Comparison of ENCODE assay signal across 10 cellular contexts in genomic region chr1:116360435-116361173, GRCh38. TPM values are rescaled to one million over a fixed set of nuclear protein-coding genes. Genes with fewer than 3 reads are reported as not detected.
DNase-seq lines count a peak whose midpoint lies in the region; ATAC-seq and TF ChIP-seq lines count a peak whose summit lies in the region.
"Had no signal": no experiment of that assay in that cellular context is flagged by ENCODE, and none has a peak within 500 bp of the region (broad histone marks: within the 10 kb centered on the region; RNA-seq: fewer than 3 reads in every experiment).

No MANE protein-coding gene starts in this region.

- no peaks in the 10 kb centered on the region for H3F3A ChIP-seq in PC-3 (ENCODE audit: low read length, unreplicated experiment)

- H3K56ac ChIP-seq in H9 (ENCODE audit: insufficient read length, low read depth, low read length) = no peak overlapping the region

- no peak overlapping the region for H3K4me2 ChIP-seq in PC-3 (ENCODE audit: low read length)
- H3K4me2 ChIP-seq in H9 (ENCODE audit: insufficient read depth, insufficient read length, low read length) = no peak overlapping the region

- intact Hi-C loops in activated CD8-positive, alpha-beta T cell treated with anti-CD3 and anti-CD28 coated beads for 36 hours (cut with micrococcal nuclease) = loop anchor here (5.0 kb wide), 1 partner anchor 127 kb away; no protein-coding TSS in a partner anchor
- intact Hi-C loops in PC-3 (cut with micrococcal nuclease) (loop anchor here (1.0 to 5.0 kb wide), 2 partner anchors 125 to 208 kb away; no protein-coding TSS in a partner anchor), testis (cut with DNase I; ENCODE audit: low total_unique reads) (no loop called here)

- no peaks in the 10 kb centered on the region for H4K20me1 ChIP-seq in PC-3 (ENCODE audit: low read length)
- no peaks in the 10 kb centered on the region for H4K20me1 ChIP-seq in H9 (ENCODE audit: control insufficient read depth, insufficient read depth, insufficient read length)

- H3K4me1 ChIP-seq in PC-3 (ENCODE audit: insufficient read depth, low read length) (peaks cover 43% of the 10 kb centered on the region), testis (no peaks in the 10 kb centered on the region), H9 (ENCODE audit: insufficient read depth, low read length) (no peaks in the 10 kb centered on the region)

- no peak overlapping the region for H3T11ph ChIP-seq in H9 (ENCODE audit: low read length)

- H3K79me2 ChIP-seq in PC-3 (ENCODE audit: low read length) (no peaks in the 10 kb centered on the region), H9 (ENCODE audit: insufficient read depth, low read length) (no peaks in the 10 kb centered on the region)

- TF ChIP-seq POLR2A in testis (IDR thresholded peaks at IDR 0.05) = no peak

- H4K91ac ChIP-seq in H9 (ENCODE audit: insufficient read length, low read depth, low read length) = no peak overlapping the region

- no peaks in the 10 kb centered on the region for H3K27me3 Mint-ChIP-seq in activated CD8-positive, alpha-beta T cell treated with anti-CD3 and anti-CD28 coated beads for 36 hours
- peaks cover 12% of the 10 kb centered on the region for H3K27me3 Mint-ChIP-seq in activated CD8-positive, alpha-beta T cell treated with anti-CD3 and anti-CD28 coated beads, Interleukin-2, amount 10 ng/mL, durations not matched to agents 7 days and 5 days (ENCODE audit: low read depth)
- peaks cover 5% of the 10 kb centered on the region for H3K27me3 Mint-ChIP-seq in H9 (ENCODE audit: low read depth)

- no peak overlapping the region for H3K4me3 Mint-ChIP-seq in activated CD8-positive, alpha-beta T cell treated with anti-CD3 and anti-CD28 coated beads for 36 hours
- H3K4me3 Mint-ChIP-seq in activated CD8-positive, alpha-beta T cell treated with anti-CD3 and anti-CD28 coated beads, Interleukin-2, amount 10 ng/mL, durations not matched to agents 7 days and 5 days = no peak overlapping the region
- no peak overlapping the region for H3K4me3 Mint-ChIP-seq in H9

- peak; percentile 50 for TF ChIP-seq CTCF in activated CD8-positive, alpha-beta T cell treated with anti-CD3 and anti-CD28 coated beads for 36 hours (IDR thresholded peaks at IDR 0.05)
- TF ChIP-seq CTCF in PC-3 (conservative IDR thresholded peaks at IDR 0.05; ENCODE audit: low read depth, low read length) (peak; percentile 56), fibroblast of pulmonary artery (IDR thresholded peaks at IDR 0.05; ENCODE audit: low read length, missing control alignments) (peak; percentile 37), testis (IDR thresholded peaks at IDR 0.05) (peak in 2 of 3 experiments; percentile 25 to 35), H9 (conservative IDR thresholded peaks at IDR 0.05) (no peak)

- H3K27ac Mint-ChIP-seq in activated CD8-positive, alpha-beta T cell treated with anti-CD3 and anti-CD28 coated beads for 36 hours = no peak overlapping the region
- H3K27ac Mint-ChIP-seq in activated CD8-positive, alpha-beta T cell treated with anti-CD3 and anti-CD28 coated beads, Interleukin-2, amount 10 ng/mL, durations not matched to agents 7 days and 5 days = no peak overlapping the region
- H3K27ac Mint-ChIP-seq in H9 = no peak overlapping the region

- no peak overlapping the region for H3K23ac ChIP-seq in H9 (ENCODE audit: insufficient read length, low read depth, low read length)

- no peak overlapping the region for H2AK5ac ChIP-seq in H9 (ENCODE audit: insufficient read length, low read length)

- H3K27ac ChIP-seq in PC-3 (ENCODE audit: low read length) (no peak overlapping the region), testis (peak overlapping the region in 1 of 2 donors; percentile 26), H9 (ENCODE audit: insufficient read length, low read depth, low read length) (no peak overlapping the region)
- H3K27ac ChIP-seq: WERI-Rb-1 had no signal

- H3K18ac ChIP-seq in H9 (ENCODE audit: insufficient read length, low read depth, low read length) = no peak overlapping the region

- H2BK15ac ChIP-seq in H9 (ENCODE audit: low read depth, low read length) = no peak overlapping the region

- H3K4me1 Mint-ChIP-seq in activated CD8-positive, alpha-beta T cell treated with anti-CD3 and anti-CD28 coated beads for 36 hours (ENCODE audit: low read depth) = peaks cover 9% of the 10 kb centered on the region
- H3K4me1 Mint-ChIP-seq in activated CD8-positive, alpha-beta T cell treated with anti-CD3 and anti-CD28 coated beads, Interleukin-2, amount 10 ng/mL, durations not matched to agents 7 days and 5 days (ENCODE audit: low read depth) = peaks cover 4% of the 10 kb centered on the region
- H3K4me1 Mint-ChIP-seq in H9 = peaks cover 11 to 12% of the 10 kb centered on the region in 2 experiments

- DNase-seq in activated CD8-positive, alpha-beta T cell treated with anti-CD3 and anti-CD28 coated beads for 36 hours = no peak
- DNase-seq in activated CD8-positive, alpha-beta T cell treated with anti-CD3 and anti-CD28 coated beads, Interleukin-2, amount 10 ng/mL, durations not matched to agents 7 days and 5 days = no peak
- DNase-seq in PC-3 = peak; percentile 41
- peak; percentile 58 for DNase-seq in fibroblast of pulmonary artery (ENCODE audit: low read depth)
- no peak for DNase-seq in testis
- DNase-seq in H9 = no peak
- DNase-seq: NCI-H1417 treated with DMSO at 0.1 percent for 48 hours, WERI-Rb-1 had no signal

- H4K5ac ChIP-seq in H9 (ENCODE audit: insufficient read length, low read depth, low read length) = no peak overlapping the region

- H2BK5ac ChIP-seq in H9 (ENCODE audit: insufficient read length, low read length) = no peak overlapping the region

- no peak overlapping the region for H3K4ac ChIP-seq in H9 (ENCODE audit: low read depth, low read length)

- H3K27me3 ChIP-seq in PC-3 (ENCODE audit: low read length) (no peaks in the 10 kb centered on the region), testis (no peaks in the 10 kb centered on the region), H9 (ENCODE audit: insufficient read depth, low read length) (no peaks in the 10 kb centered on the region)

- POLR2A ChIA-PET in activated CD8-positive, alpha-beta T cell treated with anti-CD3 and anti-CD28 coated beads for 36 hours (lab: Charles Lee) = no interaction called here
- POLR2A ChIA-PET in activated CD8-positive, alpha-beta T cell treated with anti-CD3 and anti-CD28 coated beads, Interleukin-2, amount 10 ng/mL, durations not matched to agents 7 days and 5 days (lab: Charles Lee) = no interaction called here
- POLR2A ChIA-PET in PC-3 (lab: Charles Lee; ENCODE audit: unreplicated experiment) = no interaction called here

- H3K36me3 ChIP-seq in PC-3 (ENCODE audit: low read depth, low read length) = no peaks in the 10 kb centered on the region
- no peaks in the 10 kb centered on the region for H3K36me3 ChIP-seq in testis (ENCODE audit: low read depth, missing control alignments)
- H3K36me3 ChIP-seq: WERI-Rb-1 had no signal

- H3K14ac ChIP-seq in H9 (ENCODE audit: insufficient read depth, low read length) = no peak overlapping the region

- no peaks in the 10 kb centered on the region for H3K36me3 Mint-ChIP-seq in activated CD8-positive, alpha-beta T cell treated with anti-CD3 and anti-CD28 coated beads for 36 hours (ENCODE audit: low read depth)
- no peaks in the 10 kb centered on the region for H3K36me3 Mint-ChIP-seq in activated CD8-positive, alpha-beta T cell treated with anti-CD3 and anti-CD28 coated beads, Interleukin-2, amount 10 ng/mL, durations not matched to agents 7 days and 5 days (ENCODE audit: low read depth)
- H3K36me3 Mint-ChIP-seq in H9 (ENCODE audit: insufficient read depth in 1 of 3, low read depth in 3 of 3) = no peaks in the 10 kb centered on the region

- no peak overlapping the region for H2BK12ac ChIP-seq in H9 (ENCODE audit: insufficient read length, low read depth, low read length)

- no peak overlapping the region for H3K4me3 ChIP-seq in PC-3 (ENCODE audit: low read length)
- H3K4me3 ChIP-seq in fibroblast of pulmonary artery (replicated peaks; ENCODE audit: low read depth, low read length) = no peak overlapping the region
- no peak overlapping the region for H3K4me3 ChIP-seq in testis

- BruUV-seq in PC-3 (replicated peaks; lab: Mats Ljungman, UMichigan) = no TSS peak

- no peaks in the 10 kb centered on the region for H3K23me2 ChIP-seq in H9 (ENCODE audit: insufficient read length, low read depth, low read length, poor library complexity, severe bottlenecking)

- no peak overlapping the region for H2BK120ac ChIP-seq in H9 (ENCODE audit: low read depth, low read length, poor library complexity, severe bottlenecking)

- no peak overlapping the region for H4K8ac ChIP-seq in H9 (replicated peaks; ENCODE audit: insufficient read length, low read depth, low read length)

- no peaks in the 10 kb centered on the region for H3K79me1 ChIP-seq in H9 (ENCODE audit: insufficient read depth, low read depth, low read length, poor library complexity, severe bottlenecking)

- H3K9me3 ChIP-seq in PC-3 (ENCODE audit: low read length) (no peaks in the 10 kb centered on the region), testis (no peaks in the 10 kb centered on the region), H9 (ENCODE audit: control insufficient read depth, low read depth, low read length) (no peaks in the 10 kb centered on the region)

- no peak for ATAC-seq in activated CD8-positive, alpha-beta T cell treated with anti-CD3 and anti-CD28 coated beads for 36 hours
- no peak for ATAC-seq in activated CD8-positive, alpha-beta T cell treated with anti-CD3 and anti-CD28 coated beads, Interleukin-2, amount 10 ng/mL, durations not matched to agents 7 days and 5 days
- ATAC-seq in PC-3 (no peak), HG02571 (IDR thresholded peaks at IDR 0.05; ENCODE audit: unreplicated experiment) (no peak), GM18867 (IDR thresholded peaks at IDR 0.05; ENCODE audit: unreplicated experiment) (no peak)

- H3K9ac ChIP-seq in PC-3 (ENCODE audit: low read length) (no peak overlapping the region), H9 (ENCODE audit: extremely low read depth, insufficient read length, low read length) (no peak overlapping the region)

- H2BK20ac ChIP-seq in H9 (ENCODE audit: low read depth, low read length, poor library complexity, severe bottlenecking) = no peak overlapping the region

- H3K9me2 ChIP-seq in PC-3 (replicated peaks; ENCODE audit: low read length) = no peaks in the 10 kb centered on the region

- CTCF ChIA-PET in activated CD8-positive, alpha-beta T cell treated with anti-CD3 and anti-CD28 coated beads for 36 hours (lab: Charles Lee) = interaction anchor here (0.8 to 3.7 kb wide), 4 partner anchors 60 to 221 kb away, joined by 3 to 27 read pairs (median 4); no protein-coding TSS in a partner anchor
- CTCF ChIA-PET in activated CD8-positive, alpha-beta T cell treated with anti-CD3 and anti-CD28 coated beads, Interleukin-2, amount 10 ng/mL, durations not matched to agents 7 days and 5 days (lab: Charles Lee) = interaction anchor here (0.8 to 3.9 kb wide), 4 partner anchors 32 to 221 kb away, joined by 5 to 22 read pairs (median 8); no protein-coding TSS in a partner anchor
- CTCF ChIA-PET in PC-3 (lab: Charles Lee) = no interaction called here

- no peaks in the 10 kb centered on the region for H3K9me3 Mint-ChIP-seq in activated CD8-positive, alpha-beta T cell treated with anti-CD3 and anti-CD28 coated beads for 36 hours
- H3K9me3 Mint-ChIP-seq in activated CD8-positive, alpha-beta T cell treated with anti-CD3 and anti-CD28 coated beads, Interleukin-2, amount 10 ng/mL, durations not matched to agents 7 days and 5 days (ENCODE audit: insufficient read depth) = no peaks in the 10 kb centered on the region
- H3K9me3 Mint-ChIP-seq in H9 = no peaks in the 10 kb centered on the region

- WGBS in testis, 2 donors = 70 to 83% methylated on average over 2 of the region's 2 CpGs
- no CpG with 5 or more reads among the region's 2 CpGs for whole genome bisulfite sequencing in H9 (ENCODE audit: extremely low coverage, insufficient read length, low lambda C conversion rate)

- no peak overlapping the region for H2AFZ ChIP-seq in PC-3 (ENCODE audit: low read length)
- no peak overlapping the region for H2AFZ ChIP-seq in H9 (ENCODE audit: low read length)

RNA-seq across cellular contexts. Expression of gene ATP1A1, which starts 12.4 kb away (rescaled TPM):
- 100 to 1,000 TPM; 201 to 202 TPM for total RNA-seq in activated CD8-positive, alpha-beta T cell treated with anti-CD3 and anti-CD28 coated beads for 36 hours
- total RNA-seq in activated CD8-positive, alpha-beta T cell treated with anti-CD3 and anti-CD28 coated beads, Interleukin-2, amount 10 ng/mL, durations not matched to agents 7 days and 5 days = 100 to 1,000 TPM; 203 to 204 TPM
- total RNA-seq in PC-3 (2014; rRNA removed) (154 and 181 TPM in 2 replicates), testis (100 to 1,000 TPM; 444 to 561 TPM), H9 (2021) (232 and 239 TPM in 2 replicates)
- 394 TPM for polyA plus RNA-seq in testis (ENCODE audit: insufficient read depth, low read depth, low replicate concordance)

Comparison
In these comparisons a context has a peak if more than half of its experiments do, and no peak if none do; other contexts are left out.
1. DNase-seq: peak in PC-3 (single experiment) and fibroblast of pulmonary artery (single experiment); none in activated CD8-positive, alpha-beta T cell treated with anti-CD3 and anti-CD28 coated beads for 36 hours (single experiment), activated CD8-positive, alpha-beta T cell treated with anti-CD3 and anti-CD28 coated beads, Interleukin-2, amount 10 ng/mL, durations not matched to agents 7 days and 5 days (single experiment), testis (single experiment) and H9 (single experiment).